1 cellular context compared by ENCODE assay signal in genomic region chr1:156114101-156114918, GRCh38.
TF ChIP-seq lines count a peak whose summit lies in the region.

TSS of gene LMNA (plus strand) at chr1:156114711. CDS start at chr1:156114919, 208 bp downstream.

TF ChIP-seq in K562, 482 proteins besides CTCF, POLR2A, EP300 and RAD21 (continued from another document and continues in another):
- TF ChIP-seq MBD2 (IDR thresholded peaks at IDR 0.05; ENCODE audit: borderline replicate concordance, low read depth) (peak; percentile 62; the same call in 1 of the 2 replicates), NKRF (IDR thresholded peaks at IDR 0.05; ENCODE audit: borderline replicate concordance) (0 out of 2 replicates have a peak, but pooled peaks have one; percentile 35), ERF (CRISPR knock-in tag; IDR thresholded peaks at IDR 0.05) (0 out of 2 replicates have a peak, but pooled peaks have one; percentile 24), E2F8 (IDR thresholded peaks at IDR 0.05; ENCODE audit: low read depth, partially characterized antibody) (no peak), EGR1 (conservative IDR thresholded peaks at IDR 0.05) (peak; percentile 51; the same call in 1 of the 2 replicates), HDGF (IDR thresholded peaks at IDR 0.05) (peak; percentile 97), FOXM1 (IDR thresholded peaks at IDR 0.05; ENCODE audit: low read depth) (no peak), FOXM1 (CRISPR knock-in tag; IDR thresholded peaks at IDR 0.05; ENCODE audit: low read depth) (no peak), PHTF2 (CRISPR knock-in tag; IDR thresholded peaks at IDR 0.05) (no peak), POLR2G (IDR thresholded peaks at IDR 0.05; ENCODE audit: low read depth, low read length) (peak; percentile 96), ARNT (IDR thresholded peaks at IDR 0.05) (0 out of 4 replicates have a peak, but pooled peaks have one; percentile 26 to 42), RAD51 (IDR thresholded peaks at IDR 0.05; ENCODE audit: borderline replicate concordance, low read depth) (0 out of 2 replicates have a peak, but pooled peaks have one; percentile 30), GTF2F1 (IDR thresholded peaks at IDR 0.05; ENCODE audit: low read depth, low read length) (no peak), ZNF263 (CRISPR knock-in tag; IDR thresholded peaks at IDR 0.05; ENCODE audit: borderline replicate concordance) (peak; percentile 87), TBP (optimal IDR thresholded peaks at IDR 0.05; ENCODE audit: low read depth, low read length) (peak; percentile 91), MBD1 (CRISPR knock-in tag; IDR thresholded peaks at IDR 0.05) (no peak), POLR2AphosphoS5 (IDR thresholded peaks at IDR 0.05; ENCODE audit: control insufficient read depth, insufficient read depth, low read depth, low read length) (peak; percentile 78), TFAP4 (CRISPR knock-in tag; IDR thresholded peaks at IDR 0.05; ENCODE audit: borderline replicate concordance) (peak; percentile 5; the same call in 1 of the 2 replicates), POLR2B (IDR thresholded peaks at IDR 0.05; ENCODE audit: low read depth, partially characterized antibody) (peak; percentile 89), EHMT2 (IDR thresholded peaks at IDR 0.05) (peak; percentile 74; the same call in 1 of the 2 replicates), ZFP91 (CRISPR knock-in tag; IDR thresholded peaks at IDR 0.05) (peak; percentile 97), USF2 (CRISPR knock-in tag; IDR thresholded peaks at IDR 0.05) (peak; percentile 57), HLTF (IDR thresholded peaks at IDR 0.05) (0 out of 2 replicates have a peak, but pooled peaks have one; percentile 58), SNAPC5 (CRISPR knock-in tag; IDR thresholded peaks at IDR 0.05) (no peak), CREB1 (IDR thresholded peaks at IDR 0.05) (peak; percentile 46; the same call in 1 of the 2 replicates), CREB1 (CRISPR knock-in tag; IDR thresholded peaks at IDR 0.05) (no peak; the same call in 1 of the 2 replicates), BRD9 (IDR thresholded peaks at IDR 0.05; ENCODE audit: low read depth, partially characterized antibody) (peak; percentile 51), NFRKB (IDR thresholded peaks at IDR 0.05; ENCODE audit: low read depth) (peak; percentile 76; the same call in 1 of the 2 replicates), CBX8 (IDR thresholded peaks at IDR 0.05; ENCODE audit: borderline replicate concordance, extremely low read depth, low read depth, low read length, poor library complexity, severe bottlenecking) (no peak), ZNF431 (CRISPR knock-in tag; IDR thresholded peaks at IDR 0.05) (0 out of 2 replicates have a peak, but pooled peaks have one; percentile 11), DPF2 (IDR thresholded peaks at IDR 0.05) (peak; percentile 96), KDM5B (IDR thresholded peaks at IDR 0.05; ENCODE audit: insufficient replicate concordance, low read depth, low read length) (peak; percentile 98), PKNOX1 (IDR thresholded peaks at IDR 0.05) (peak; percentile 73), ZNF318 (IDR thresholded peaks at IDR 0.05; ENCODE audit: borderline replicate concordance in 1 of 2, low read depth in 1 of 2) (0 out of 4 replicates have a peak, but pooled peaks of 1 of the 2 experiments have one; percentile 33), KAT8 (IDR thresholded peaks at IDR 0.05; ENCODE audit: low read depth) (no peak), ZKSCAN1 (IDR thresholded peaks at IDR 0.05; ENCODE audit: low read depth, low read length) (0 out of 2 replicates have a peak, but pooled peaks have one; percentile 2), ZNF586 (CRISPR knock-in tag; conservative IDR thresholded peaks at IDR 0.05) (no peak), ZBTB2 (IDR thresholded peaks at IDR 0.05) (peak; percentile 89)
